ENCODE assay signal across 8 cellular contexts in genomic region chr12:90945070-90945649, GRCh38. TPM values are rescaled to one million over a fixed set of nuclear protein-coding genes. Genes with fewer than 3 reads are reported as not detected.
DNase-seq lines count a peak whose midpoint lies in the region; ATAC-seq and TF ChIP-seq lines count a peak whose summit lies in the region.

No MANE protein-coding gene starts in this region.

- H3K4me3 Mint-ChIP-seq in neural crest cell = no peak overlapping the region
- H3K4me3 Mint-ChIP-seq in activated naive CD4-positive, alpha-beta T cell treated with anti-CD3 and anti-CD28 coated beads for 36 hours = no peak overlapping the region
- no peak overlapping the region for H3K4me3 Mint-ChIP-seq in activated T-helper 2 cell treated with anti-CD3 and anti-CD28 coated beads, Interferon-gamma antibody, Interleukin-2, Interleukin-4, amounts not matched to agents 10 μg/mL and 5 μg/mL and 100 μg/mL, durations not matched to agents 14 hours and 24 hours and 36 hours (ENCODE audit: low read depth)

- H3K27ac Mint-ChIP-seq in neural crest cell (ENCODE audit: unreplicated experiment) = no peak overlapping the region
- no peak overlapping the region for H3K27ac Mint-ChIP-seq in activated naive CD4-positive, alpha-beta T cell treated with anti-CD3 and anti-CD28 coated beads for 36 hours
- no peak overlapping the region for H3K27ac Mint-ChIP-seq in activated T-helper 2 cell treated with anti-CD3 and anti-CD28 coated beads, Interferon-gamma antibody, Interleukin-2, Interleukin-4, amounts not matched to agents 10 μg/mL and 5 μg/mL and 100 μg/mL, durations not matched to agents 14 hours and 24 hours and 36 hours

- H3K4me1 Mint-ChIP-seq in neural crest cell = no peaks in the 10 kb centered on the region
- no peaks in the 10 kb centered on the region for H3K4me1 Mint-ChIP-seq in activated naive CD4-positive, alpha-beta T cell treated with anti-CD3 and anti-CD28 coated beads for 36 hours (ENCODE audit: low read depth)
- H3K4me1 Mint-ChIP-seq in activated T-helper 2 cell treated with anti-CD3 and anti-CD28 coated beads, Interferon-gamma antibody, Interleukin-2, Interleukin-4, amounts not matched to agents 10 μg/mL and 5 μg/mL and 100 μg/mL, durations not matched to agents 14 hours and 24 hours and 36 hours (ENCODE audit: low read depth) = no peaks in the 10 kb centered on the region

- ATAC-seq in GM18520 (IDR thresholded peaks at IDR 0.05; ENCODE audit: unreplicated experiment) (peak; percentile 69), HG03060 (IDR thresholded peaks at IDR 0.05; ENCODE audit: low read depth, unreplicated experiment) (peak; percentile 82)

- intact Hi-C loops in activated naive CD4-positive, alpha-beta T cell treated with anti-CD3 and anti-CD28 coated beads for 36 hours (cut with micrococcal nuclease) = loop anchor here (1.0 to 10.0 kb wide), 5 partner anchors 14 to 670 kb away; no protein-coding TSS in a partner anchor
- intact Hi-C loops in activated T-helper 2 cell treated with anti-CD3 and anti-CD28 coated beads, Interferon-gamma antibody, Interleukin-2, Interleukin-4, amounts not matched to agents 10 μg/mL and 5 μg/mL and 100 μg/mL, durations not matched to agents 14 hours and 24 hours and 36 hours (cut with micrococcal nuclease) = no loop called here

- no peaks in the 10 kb centered on the region for H3K27me3 Mint-ChIP-seq in neural crest cell (ENCODE audit: low read depth)
- H3K27me3 Mint-ChIP-seq in activated naive CD4-positive, alpha-beta T cell treated with anti-CD3 and anti-CD28 coated beads for 36 hours (ENCODE audit: low read depth) = no peaks in the 10 kb centered on the region
- peaks cover 2% of the 10 kb centered on the region for H3K27me3 Mint-ChIP-seq in activated T-helper 2 cell treated with anti-CD3 and anti-CD28 coated beads, Interferon-gamma antibody, Interleukin-2, Interleukin-4, amounts not matched to agents 10 μg/mL and 5 μg/mL and 100 μg/mL, durations not matched to agents 14 hours and 24 hours and 36 hours (ENCODE audit: low read depth)

- TF ChIP-seq CTCF in AG09319 (IDR thresholded peaks at IDR 0.05; ENCODE audit: low read depth, low read length) (peak; percentile 43), neural crest cell (conservative IDR thresholded peaks at IDR 0.05) (peak; percentile 81)

- no peaks in the 10 kb centered on the region for H3K36me3 Mint-ChIP-seq in neural crest cell (ENCODE audit: low read depth)
- H3K36me3 Mint-ChIP-seq in activated naive CD4-positive, alpha-beta T cell treated with anti-CD3 and anti-CD28 coated beads for 36 hours (ENCODE audit: low read depth) = no peaks in the 10 kb centered on the region
- H3K36me3 Mint-ChIP-seq in activated T-helper 2 cell treated with anti-CD3 and anti-CD28 coated beads, Interferon-gamma antibody, Interleukin-2, Interleukin-4, amounts not matched to agents 10 μg/mL and 5 μg/mL and 100 μg/mL, durations not matched to agents 14 hours and 24 hours and 36 hours (ENCODE audit: low read depth) = no peaks in the 10 kb centered on the region

- peaks cover 2% of the 10 kb centered on the region for H3K9me3 Mint-ChIP-seq in neural crest cell
- H3K9me3 Mint-ChIP-seq in activated naive CD4-positive, alpha-beta T cell treated with anti-CD3 and anti-CD28 coated beads for 36 hours = no peaks in the 10 kb centered on the region
- no peaks in the 10 kb centered on the region for H3K9me3 Mint-ChIP-seq in activated T-helper 2 cell treated with anti-CD3 and anti-CD28 coated beads, Interferon-gamma antibody, Interleukin-2, Interleukin-4, amounts not matched to agents 10 μg/mL and 5 μg/mL and 100 μg/mL, durations not matched to agents 14 hours and 24 hours and 36 hours

- no peak for DNase-seq in AG09319 (ENCODE audit: extremely low read depth, low read depth)
- peak; percentile 38 for DNase-seq in NCI-H460 (ENCODE audit: extremely low read depth, low read depth)
- DNase-seq in cerebellum (ENCODE audit: low spot score) = peak; percentile 7
- no peak for DNase-seq in neural crest cell (ENCODE audit: low read depth, low spot score)
- no peak for DNase-seq in activated naive CD4-positive, alpha-beta T cell treated with anti-CD3 and anti-CD28 coated beads for 36 hours
- DNase-seq in activated T-helper 2 cell treated with anti-CD3 and anti-CD28 coated beads, Interferon-gamma antibody, Interleukin-2, Interleukin-4, amounts not matched to agents 10 μg/mL and 5 μg/mL and 100 μg/mL, durations not matched to agents 14 hours and 24 hours and 36 hours (ENCODE audit: low spot score) = no peak

- CTCF ChIA-PET in activated naive CD4-positive, alpha-beta T cell treated with anti-CD3 and anti-CD28 coated beads for 36 hours (lab: Charles Lee) = interaction anchor here (0.6 to 2.0 kb wide), 10 partner anchors 8 to 1679 kb away, joined by 3 to 8 read pairs (median 4); no protein-coding TSS in a partner anchor

RNA-seq across cellular contexts. Expression of gene CCER1, which starts 9.8 kb away (rescaled TPM):
- not detected in 2 replicates for total RNA-seq in NCI-H460 (2014; rRNA removed; shearing (Covaris generic))
- not detected in 2 replicates for polyA plus RNA-seq in NCI-H460 (2014; cell fraction: nucleus; rRNA removed)
- total RNA-seq in cerebellum (not detected), neural crest cell (not detected in 2 replicates)
- total RNA-seq in activated naive CD4-positive, alpha-beta T cell treated with anti-CD3 and anti-CD28 coated beads for 36 hours = not detected
- total RNA-seq in activated T-helper 2 cell treated with anti-CD3 and anti-CD28 coated beads, Interferon-gamma antibody, Interleukin-2, Interleukin-4, amounts not matched to agents 10 μg/mL and 5 μg/mL and 100 μg/mL, durations not matched to agents 14 hours and 24 hours and 36 hours = not detected in 2 replicates

RNA-seq across cellular contexts. Expression of gene EPYC, which starts 59.6 kb away (rescaled TPM):
- not detected in 2 replicates for total RNA-seq in NCI-H460 (2014; rRNA removed; shearing (Covaris generic))
- polyA plus RNA-seq in NCI-H460 (2014; cell fraction: nucleus; rRNA removed) = not detected in 2 replicates
- total RNA-seq in cerebellum (not detected), neural crest cell (not detected in 2 replicates)
- total RNA-seq in activated naive CD4-positive, alpha-beta T cell treated with anti-CD3 and anti-CD28 coated beads for 36 hours = not detected
- total RNA-seq in activated T-helper 2 cell treated with anti-CD3 and anti-CD28 coated beads, Interferon-gamma antibody, Interleukin-2, Interleukin-4, amounts not matched to agents 10 μg/mL and 5 μg/mL and 100 μg/mL, durations not matched to agents 14 hours and 24 hours and 36 hours = not detected in 2 replicates

Comparison
In these comparisons a context has a peak if more than half of its experiments do, and no peak if none do; other contexts are left out.
1. DNase-seq: peak in NCI-H460 (single experiment) and cerebellum (single experiment); none in AG09319 (single experiment), neural crest cell (single experiment), activated naive CD4-positive, alpha-beta T cell treated with anti-CD3 and anti-CD28 coated beads for 36 hours (single experiment) and activated T-helper 2 cell treated with anti-CD3 and anti-CD28 coated beads, Interferon-gamma antibody, Interleukin-2, Interleukin-4, amounts not matched to agents 10 μg/mL and 5 μg/mL and 100 μg/mL, durations not matched to agents 14 hours and 24 hours and 36 hours (single experiment).